In the genomic region with DNA sequence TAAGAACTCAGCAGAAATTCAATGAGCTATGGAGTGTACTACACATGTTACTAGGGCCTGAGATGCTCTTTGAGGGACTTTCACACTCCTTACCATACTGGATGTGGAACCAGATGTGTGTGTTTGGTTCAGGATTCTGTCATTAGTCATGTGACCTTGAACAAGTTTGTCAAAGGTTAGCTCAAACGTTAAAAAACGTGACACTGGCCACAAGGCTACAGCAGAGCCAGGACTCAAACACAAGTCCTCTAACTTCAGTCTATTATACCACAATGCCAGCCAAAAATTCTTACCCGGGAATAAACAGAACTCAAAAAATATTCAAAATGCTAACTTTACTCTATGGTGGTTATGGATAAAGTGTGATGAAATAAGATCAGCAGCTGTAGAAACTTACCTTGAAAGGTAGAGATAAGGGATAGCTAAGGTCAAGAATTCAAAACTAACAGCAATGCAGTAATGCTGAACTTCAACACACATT, we compare ENCODE assay signal across 29 cellular contexts.
DNase-seq lines count a peak whose midpoint lies in the region; ATAC-seq, FAIRE-seq and TF ChIP-seq lines count a peak whose summit lies in the region.
"Had no signal": no experiment of that assay in that cellular context is flagged by ENCODE, and none has a peak within 500 bp of the region (broad histone marks: within the 10 kb centered on the region; RNA-seq: fewer than 3 reads in every experiment).

No MANE protein-coding gene starts in this region.

- TF ChIP-seq POLR2A in IMR-90 (IDR thresholded peaks at IDR 0.05; ENCODE audit: low read depth, low read length), result no peak
- TF ChIP-seq POLR2A in K562 (conservative IDR thresholded peaks at IDR 0.05), result no peak
- TF ChIP-seq POLR2A in HepG2 (IDR thresholded peaks at IDR 0.05; ENCODE audit: insufficient read depth in 1 of 2, low read depth in 2 of 2, low read length in 2 of 2), result no peak

- H3K27me3 ChIP-seq in IMR-90 (ENCODE audit: control insufficient read depth, insufficient read depth, low read length), result no peaks in the 10 kb centered on the region
- no peaks in the 10 kb centered on the region for H3K27me3 ChIP-seq in K562 (ENCODE audit: control insufficient read depth in 2 of 2, insufficient read depth in 2 of 2, low read length in 2 of 2)
- H3K27me3 ChIP-seq in HepG2 (ENCODE audit: control insufficient read depth in 1 of 2, insufficient read depth in 2 of 2, low read length in 2 of 2), result no peaks in the 10 kb centered on the region
- H3K27me3 ChIP-seq in small intestine (ENCODE audit: control insufficient read depth in 2 of 2, insufficient read depth in 2 of 2, low read length in 2 of 2), result no peaks in the 10 kb centered on the region
- H3K27me3 ChIP-seq in PC-3 (ENCODE audit: low read length), result no peaks in the 10 kb centered on the region
- H3K27me3 ChIP-seq: sigmoid colon, transverse colon had no signal

- 0 out of 2 replicates have a peak overlapping the region, but pooled peaks have one; percentile 58 for H3K14ac ChIP-seq in IMR-90 (replicated peaks; ENCODE audit: low read depth, low read length)

- H2AK9ac ChIP-seq in IMR-90 (replicated peaks; ENCODE audit: low read depth, low read length, poor library complexity), result no peak overlapping the region

- CTCF ChIA-PET in IMR-90 (lab: Yijun Ruan, JAX), result interaction anchor here (0.8 kb wide), 1 partner anchor 85 kb away, joined by 3 read pairs; no protein-coding TSS in a partner anchor
- CTCF ChIA-PET in K562 (lab: Yijun Ruan, JAX; ENCODE audit: low intra/inter-chr PET ratio), result no interaction called here
- CTCF ChIA-PET in HepG2 (lab: Yijun Ruan, JAX; ENCODE audit: low intra/inter-chr PET ratio, low total read pairs), result no interaction called here
- CTCF ChIA-PET in PC-3 (lab: Charles Lee), result no interaction called here

- H3K4me2 ChIP-seq in IMR-90 (ENCODE audit: low read depth, low read length) (no peak overlapping the region), K562 (ENCODE audit: insufficient read depth, low read length) (no peak overlapping the region), HepG2 (ENCODE audit: low read depth, low read length) (peak overlapping the region; percentile 69), PC-3 (ENCODE audit: low read length) (no peak overlapping the region)

- H2BK120ac ChIP-seq in IMR-90 (ENCODE audit: low read depth, low read length), result no peak overlapping the region

- H3K18ac ChIP-seq in IMR-90 (ENCODE audit: low read depth, low read length), result 0 out of 2 replicates have a peak overlapping the region, but pooled peaks have one; percentile 5

- H4K20me1 ChIP-seq in IMR-90 (ENCODE audit: insufficient read depth, low read length) (peaks cover 9% of the 10 kb centered on the region), K562 (replicated peaks; ENCODE audit: control insufficient read depth, insufficient read depth, low read length) (no peaks in the 10 kb centered on the region), HepG2 (ENCODE audit: insufficient read depth, low read length) (peaks cover 27% of the 10 kb centered on the region), PC-3 (ENCODE audit: low read length) (no peaks in the 10 kb centered on the region)

- intact Hi-C loops in IMR-90 (cut with micrococcal nuclease) (no loop called here), K562 (cut with micrococcal nuclease) (no loop called here), HepG2 (cut with micrococcal nuclease; ENCODE audit: unreplicated experiment) (no loop called here), PC-3 (cut with micrococcal nuclease) (no loop called here)

- H4K5ac ChIP-seq in IMR-90 (ENCODE audit: low read depth, low read length), result no peak overlapping the region

- no CpG with 5 or more reads among the region's 3 CpGs for WGBS in IMR-90 (ENCODE audit: extremely low coverage in 2 of 2, insufficient read length in 1 of 2), 2 experiments
- WGBS in K562 (ENCODE audit: insufficient coverage, low coverage, missing lambda C conversion rate), result 31% methylated on average over 3 of the region's 3 CpGs
- 10% methylated on average over 3 of the region's 3 CpGs for WGBS in HepG2 (ENCODE audit: low lambda C conversion rate)
- whole genome bisulfite sequencing in small intestine, 3 donors, result 24 to 43% (median 38%) methylated on average over 3 of the region's 3 CpGs

- no peak overlapping the region for H2AK5ac ChIP-seq in IMR-90 (ENCODE audit: low read depth, low read length)

- TF ChIP-seq CTCF in IMR-90 (conservative IDR thresholded peaks at IDR 0.05; ENCODE audit: low read depth, low read length) (no peak), K562 (IDR thresholded peaks at IDR 0.05 in 2 of 3, conservative IDR thresholded peaks at IDR 0.05 in 1 of 3; ENCODE audit: insufficient read depth in 2 of 3, low read depth in 1 of 3, low read length in 3 of 3) (no peak), HepG2 (CRISPR knock-in tag; IDR thresholded peaks at IDR 0.05) (no peak), D721Med (IDR thresholded peaks at IDR 0.05; ENCODE audit: insufficient read depth, missing control alignments) (no peak), PC-3 (conservative IDR thresholded peaks at IDR 0.05; ENCODE audit: low read depth, low read length) (no peak)

- H3K23ac ChIP-seq in IMR-90 (ENCODE audit: low read depth, low read length), result peak overlapping the region; percentile 71; the same call in 1 of the 2 replicates

- H3K9me1 ChIP-seq in IMR-90 (ENCODE audit: insufficient read depth, low read length), result peaks cover 14% of the 10 kb centered on the region
- peaks cover 7% of the 10 kb centered on the region for H3K9me1 ChIP-seq in K562 (ENCODE audit: control insufficient read depth, insufficient read depth, low read length)

- H3K4ac ChIP-seq in IMR-90 (ENCODE audit: low read depth, low read length), result no peak overlapping the region

- H3K79me1 ChIP-seq in IMR-90 (ENCODE audit: low read depth in 1 of 2, low read length in 2 of 2), result peaks cover 25 to 49% of the 10 kb centered on the region in 2 experiments

- H3K9me2 ChIP-seq in PC-3 (replicated peaks; ENCODE audit: low read length), result no peaks in the 10 kb centered on the region

- no peak overlapping the region for H2BK5ac ChIP-seq in IMR-90 (ENCODE audit: low read depth, low read length, poor library complexity, severe bottlenecking)

- H3K79me2 ChIP-seq in K562 (ENCODE audit: control insufficient read depth, insufficient read depth, low read length) (peaks cover 4% of the 10 kb centered on the region; the same call in 2 of the 3 replicates), HepG2 (ENCODE audit: insufficient read depth, low read length) (peaks cover 69% of the 10 kb centered on the region), PC-3 (ENCODE audit: low read length) (no peaks in the 10 kb centered on the region; the same call in 1 of the 2 replicates)

- H2AFZ ChIP-seq in IMR-90 (replicated peaks; ENCODE audit: low read length, poor library complexity) (no peak overlapping the region), K562 (ENCODE audit: low read depth, low read length) (no peak overlapping the region), HepG2 (ENCODE audit: low read length) (no peak overlapping the region), PC-3 (ENCODE audit: low read length) (no peak overlapping the region)

- TF ChIP-seq RAD21 in IMR-90 (IDR thresholded peaks at IDR 0.05; ENCODE audit: low read length) (no peak), K562 (CRISPR knock-in tag; conservative IDR thresholded peaks at IDR 0.05 in 1 of 2, IDR thresholded peaks at IDR 0.05 in 1 of 2) (no peak), HepG2 (CRISPR knock-in tag; IDR thresholded peaks at IDR 0.05) (no peak)

- peaks cover 10% of the 10 kb centered on the region for H3K36me3 ChIP-seq in IMR-90 (ENCODE audit: control insufficient read depth, insufficient read depth, low read length)
- H3K36me3 ChIP-seq in K562 (ENCODE audit: control insufficient read depth, insufficient read depth, low read length), result peaks cover 34% of the 10 kb centered on the region; the same call in 2 of the 3 replicates
- H3K36me3 ChIP-seq in HepG2 (replicated peaks in 1 of 2; ENCODE audit: control insufficient read depth in 1 of 2, insufficient read depth in 2 of 2, low read length in 2 of 2), result peaks cover 15 to 53% of the 10 kb centered on the region in 2 experiments
- H3K36me3 ChIP-seq in small intestine (ENCODE audit: control insufficient read depth in 2 of 2, insufficient read depth in 2 of 2, low read length in 2 of 2), result no peaks in the 10 kb centered on the region
- H3K36me3 ChIP-seq in PC-3 (ENCODE audit: low read depth, low read length), result no peaks in the 10 kb centered on the region
- H3K36me3 ChIP-seq: transverse colon had no signal

- TF ChIP-seq EP300 in K562 (IDR thresholded peaks at IDR 0.05; ENCODE audit: low read length) (no peak), HepG2 (IDR thresholded peaks at IDR 0.05; ENCODE audit: low read depth in 2 of 2, low read length in 2 of 2) (peak in 1 of 2 experiments; percentile 5; a peak in 1 of 4 replicates), HepG2 (CRISPR knock-in tag; IDR thresholded peaks at IDR 0.05; ENCODE audit: borderline replicate concordance) (no peak)

- FAIRE-seq in K562 (lab: Jason Lieb, UNC), result no peak
- FAIRE-seq in HepG2 (lab: Jason Lieb, UNC), result peak; percentile 92
- no peak for FAIRE-seq in small intestine (lab: Jason Lieb, UNC)
- FAIRE-seq in D721Med (lab: Jason Lieb, UNC), result no peak
- FAIRE-seq: frontal cortex had no signal

- peak overlapping the region in 1 of 2 experiments; percentile 8; a peak in 1 of 4 replicates for H4K8ac ChIP-seq in IMR-90 (ENCODE audit: low read depth in 2 of 2, low read length in 2 of 2)

- H2BK15ac ChIP-seq in IMR-90 (ENCODE audit: low read depth, low read length), result no peak overlapping the region

- POLR2A ChIA-PET in IMR-90 (lab: Charles Lee; ENCODE audit: unreplicated experiment) (no interaction called here), K562 (lab: Yijun Ruan, JAX) (interaction anchor here (0.6 to 2.4 kb wide), 6 partner anchors 9 to 327 kb away, joined by 3 to 7 read pairs (median 3); a partner anchor contains a TSS), HepG2 (lab: Yijun Ruan, JAX) (interaction anchor here (1.1 to 1.7 kb wide), 3 partner anchors 13 to 152 kb away, joined by 4 to 6 read pairs (median 6); no protein-coding TSS in a partner anchor), PC-3 (lab: Charles Lee; ENCODE audit: unreplicated experiment) (no interaction called here)

- in situ Hi-C loops in IMR-90 (cut with MboI; ENCODE audit: low sequenced_read_pairs) (loop anchor here (25.0 kb wide), 1 partner anchor 564 kb away; no protein-coding TSS in a partner anchor), K562 (cut with MboI) (no loop called here), HepG2 (cut with HindIII; ENCODE audit: extremely low pct_ligation_motif_present, low pct_unique_long_range_greater_than_20kb) (loop anchor here (25.0 kb wide), 1 partner anchor 286 kb away; no protein-coding TSS in a partner anchor)

- no peak overlapping the region for H3K27ac ChIP-seq in IMR-90 (ENCODE audit: insufficient read depth, low read length)
- H3K27ac ChIP-seq in K562 (ENCODE audit: extremely low read depth, low read depth, low read length), result no peak overlapping the region
- H3K27ac ChIP-seq in HepG2 (ENCODE audit: extremely low read length, insufficient read depth, low read length), result peak overlapping the region; percentile 69
- H3K27ac ChIP-seq in small intestine (ENCODE audit: low read depth in 1 of 2, low read length in 1 of 2), result no peak overlapping the region
- H3K27ac ChIP-seq in PC-3 (ENCODE audit: low read length), result no peak overlapping the region
- H3K27ac ChIP-seq: sigmoid colon, transverse colon, WERI-Rb-1 had no signal

- peaks cover 10% of the 10 kb centered on the region for H3K4me1 ChIP-seq in IMR-90 (ENCODE audit: control insufficient read depth, insufficient read depth, low read length)
- H3K4me1 ChIP-seq in K562 (replicated peaks in 1 of 2; ENCODE audit: control insufficient read depth in 2 of 2, insufficient read depth in 2 of 2, low read length in 2 of 2), result peaks cover 0 to 4% of the 10 kb centered on the region in 2 experiments; a peak in 2 of 5 replicates
- H3K4me1 ChIP-seq in HepG2 (ENCODE audit: insufficient read depth, low read length), result peaks cover 62% of the 10 kb centered on the region
- H3K4me1 ChIP-seq in small intestine (ENCODE audit: control insufficient read depth in 2 of 2, insufficient read depth in 1 of 2, low read depth in 1 of 2, low read length in 1 of 2), result no peaks in the 10 kb centered on the region
- H3K4me1 ChIP-seq in PC-3 (ENCODE audit: insufficient read depth, low read length), result no peaks in the 10 kb centered on the region

- dilution Hi-C loops in IMR-90 (cut with HindIII; ENCODE audit: low sequenced_read_pairs, unreplicated experiment), result no loop called here

- H3F3A ChIP-seq in PC-3 (ENCODE audit: low read length, unreplicated experiment), result no peaks in the 10 kb centered on the region

- H3K9me3 ChIP-seq in IMR-90 (ENCODE audit: control insufficient read depth, insufficient read depth, low read length) (no peaks in the 10 kb centered on the region), K562 (replicated peaks; ENCODE audit: control insufficient read depth, insufficient read depth, low read depth, low read length) (no peaks in the 10 kb centered on the region), HepG2 (ENCODE audit: low read length) (no peaks in the 10 kb centered on the region), small intestine (ENCODE audit: control insufficient read depth, low read depth) (no peaks in the 10 kb centered on the region), PC-3 (ENCODE audit: low read length) (no peaks in the 10 kb centered on the region)
- H3K9me3 ChIP-seq: sigmoid colon, transverse colon had no signal

- no peak overlapping the region for H3K4me3 ChIP-seq in IMR-90 (ENCODE audit: insufficient read depth, low read depth, low read length)
- no peak overlapping the region for H3K4me3 ChIP-seq in K562
- peak overlapping the region in 1 of 3 experiments; percentile 9; a peak in 1 of 6 replicates for H3K4me3 ChIP-seq in HepG2 (replicated peaks in 1 of 3; ENCODE audit: insufficient read depth in 1 of 3, low read depth in 2 of 3, low read length in 3 of 3)
- no peak overlapping the region for H3K4me3 ChIP-seq in small intestine (ENCODE audit: low read depth in 1 of 2, low read length in 2 of 2)
- H3K4me3 ChIP-seq in PC-3 (ENCODE audit: low read length), result no peak overlapping the region
- H3K4me3 ChIP-seq: sigmoid colon, transverse colon had no signal

- no TSS peak for BruUV-seq in IMR-90 (replicated peaks; lab: Mats Ljungman, UMichigan)
- BruUV-seq in K562 (replicated peaks; lab: Mats Ljungman, UMichigan), result no TSS peak
- BruUV-seq in HepG2 (replicated peaks; lab: Mats Ljungman, UMichigan), result no TSS peak
- BruUV-seq in PC-3 (replicated peaks; lab: Mats Ljungman, UMichigan), result no TSS peak

- H3K56ac ChIP-seq in IMR-90 (ENCODE audit: extremely low read depth, insufficient read depth, low read length), result no peak overlapping the region

- H4K91ac ChIP-seq in IMR-90 (ENCODE audit: insufficient read depth, low read depth, low read length), result no peak overlapping the region

- H2BK20ac ChIP-seq in IMR-90 (ENCODE audit: low read depth, low read length), result no peak overlapping the region; the same call in 1 of the 2 replicates

- H3K9ac ChIP-seq in IMR-90 (ENCODE audit: low read depth, low read length) (no peak overlapping the region), K562 (ENCODE audit: insufficient read depth in 1 of 2, low read depth in 2 of 2, low read length in 2 of 2) (no peak overlapping the region), HepG2 (ENCODE audit: insufficient read depth, low read depth, low read length) (0 out of 2 replicates have a peak overlapping the region, but pooled peaks have one; percentile 19), PC-3 (ENCODE audit: low read length) (no peak overlapping the region)

- ATAC-seq in IMR-90 (ENCODE audit: low read depth) (no peak), K562 (no peak; the same call in 1 of the 3 replicates), HepG2 (peak; percentile 76), PC-3 (no peak), GM21576 (IDR thresholded peaks at IDR 0.05; ENCODE audit: unreplicated experiment) (no peak)
- ATAC-seq: left ventricle myocardium superior; SK-N-SH treated with all-trans-retinoic acid at 6 μM for 48 hours; stimulated activated naive CD8-positive, alpha-beta T cell treated with anti-CD3 and anti-CD28 coated beads, Interleukin-15, amount 100 ng/mL, for 72 hours had no signal

- DNase-seq in IMR-90, result no peak
- no peak for DNase-seq in K562 (ENCODE audit: extremely low read depth in 1 of 4, low spot score in 3 of 4)
- peak; percentile 68 for DNase-seq in HepG2 (ENCODE audit: low spot score)
- peak; percentile 47 for DNase-seq in small intestine
- DNase-seq in D721Med (ENCODE audit: insufficient read length, low spot score), result no peak
- DNase-seq in PC-3, result no peak
- no peak for DNase-seq in stimulated activated CD4-positive, alpha-beta T cell treated with anti-CD3 and anti-CD28 coated beads, Interleukin-4, amount 100 ng/mL, for 4 hours
- DNase-seq: activated CD4-positive, alpha-beta T cell treated with anti-CD3 and anti-CD28 coated beads, Interleukin-2, amount 10 ng/mL, durations not matched to agents 7 days and 5 days; activated CD8-positive, alpha-beta memory T cell treated with anti-CD3 and anti-CD28 coated beads, Interleukin-2, amount 50 U/mL, for 48 hours; activated effector memory CD4-positive, alpha-beta T cell treated with Interleukin-2 at 50 U/mL for 16 hours; activated naive CD8-positive, alpha-beta T cell treated with anti-CD3 and anti-CD28 coated beads, Interleukin-2, amount 10 ng/mL, durations not matched to agents 7 days and 5 days; DMS 273 treated with DMSO at 0.1 percent for 48 hours; effector CD4-positive, alpha-beta T cell; GOT3; hippocampal formation; immature natural killer cell; Karpas-422; left ventricle myocardium superior; NCI-H187; NCI-H226; NCI-H748 treated with DMSO at 0.1 percent for 48 hours; sigmoid colon; stimulated activated CD4-positive, alpha-beta T cell treated with anti-CD3 and anti-CD28 coated beads, Interleukin-15, amount 100 ng/mL, for 24 hours; stimulated activated naive CD8-positive, alpha-beta T cell treated with anti-CD3 and anti-CD28 coated beads, Interleukin-15, amount 100 ng/mL, for 72 hours; transverse colon; WERI-Rb-1 had no signal

Comparison
In these comparisons a context has a peak if more than half of its experiments do, and no peak if none do; other contexts are left out.
1. DNase-seq: peak in HepG2 (single experiment) and small intestine (single experiment); none in IMR-90 (single experiment), K562 (0 of 4), D721Med (single experiment), PC-3 (single experiment) and stimulated activated CD4-positive, alpha-beta T cell treated with anti-CD3 and anti-CD28 coated beads, Interleukin-4, amount 100 ng/mL, for 4 hours (0 of 2).
2. POLR2A ChIA-PET loops: an anchor here in K562 (0.6 to 2.4 kb wide) and HepG2 (1.1 to 1.7 kb wide); none called in IMR-90 and PC-3.